24 cellular contexts compared by ENCODE assay signal in genomic region chr7:157997080-157997440, GRCh38.
"Had no signal": no experiment of that assay in that cellular context is flagged by ENCODE, and none has a peak within 500 bp of the region (broad histone marks: within the 10 kb centered on the region; RNA-seq: fewer than 3 reads in every experiment).

No MANE protein-coding gene starts in this region.

- H3K36me3 ChIP-seq: colonic mucosa, esophagus muscularis mucosa, heart right ventricle, left ventricle myocardium inferior, lower lobe of right lung, right atrium auricular region, sigmoid colon, thoracic aorta, tibial nerve, upper lobe of left lung had no signal

- DNase-seq: colonic mucosa; effector CD8-positive, alpha-beta T cell; endodermal cell; foreskin keratinocyte; heart right ventricle; hippocampal formation; kidney glomerular epithelial cell; left colon; left ventricle myocardium inferior; lower lobe of right lung; naive thymus-derived CD8-positive, alpha-beta T cell; nephron progenitor cell; occipital lobe; sigmoid colon; stimulated activated naive CD4-positive, alpha-beta T cell treated with Interleukin-2 at 50 U/mL for 16 hours; upper lobe of left lung had no signal

- H2AFZ ChIP-seq: parathyroid adenoma had no signal

- H3K4me1 ChIP-seq: colonic mucosa, esophagus muscularis mucosa, foreskin keratinocyte, heart right ventricle, left ventricle myocardium inferior, lower lobe of right lung, parathyroid adenoma, right atrium auricular region, sigmoid colon, tibial nerve, upper lobe of left lung had no signal

- H3K9ac ChIP-seq: parathyroid adenoma had no signal

- FAIRE-seq: islet of Langerhans, urothelium cell line had no signal

- H3K27me3 ChIP-seq: colonic mucosa, foreskin keratinocyte, right atrium auricular region, sigmoid colon, tibial nerve, upper lobe of left lung had no signal

- H3K4me3 ChIP-seq: colonic mucosa, esophagus muscularis mucosa, heart right ventricle, left ventricle myocardium inferior, lower lobe of right lung, right atrium auricular region, sigmoid colon, thoracic aorta, tibial nerve, upper lobe of left lung had no signal

- H3K9me3 ChIP-seq: colonic mucosa, right atrium auricular region, thoracic aorta had no signal

- H3K27ac ChIP-seq: colonic mucosa, epithelial cell of prostate, esophagus muscularis mucosa, foreskin keratinocyte, heart right ventricle, left ventricle myocardium inferior, lower lobe of right lung, parathyroid adenoma, right atrium auricular region, sigmoid colon, thoracic aorta, tibial nerve, upper lobe of left lung had no signal

- H3K79me2 ChIP-seq: parathyroid adenoma had no signal
